Comparison of ENCODE assay signal across 1 cellular context in the genomic region with DNA sequence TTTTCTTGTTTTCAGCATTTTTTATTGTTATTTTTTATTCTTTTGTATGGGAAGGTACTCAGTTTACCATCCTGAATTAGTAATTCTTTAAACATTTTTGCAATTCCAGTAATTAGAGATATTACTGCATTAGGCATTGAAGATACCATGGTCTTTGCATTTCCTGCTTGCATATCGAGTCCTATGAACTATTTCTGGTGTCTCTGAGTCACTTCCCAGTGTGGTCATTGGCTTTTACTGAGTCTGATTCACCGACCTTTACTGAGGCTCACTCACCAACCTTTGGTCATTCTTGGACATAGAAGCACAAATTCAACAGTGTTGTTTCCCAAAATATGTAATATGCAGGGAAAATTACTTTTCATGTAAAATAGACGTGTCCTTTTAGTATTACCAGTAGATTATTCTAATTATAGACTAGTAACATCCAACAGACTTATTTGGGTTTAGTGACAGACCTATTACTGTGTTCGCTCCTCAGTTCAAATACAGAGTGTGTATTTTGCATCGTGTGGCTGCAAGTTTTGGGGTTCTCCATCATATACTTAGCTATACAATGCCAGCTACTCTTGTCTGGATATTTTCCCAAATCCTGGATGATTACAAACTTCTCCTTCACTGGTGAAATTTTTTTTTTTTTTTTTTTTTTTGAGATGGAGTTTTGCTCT.
TF ChIP-seq lines count a peak whose summit lies in the region.

No MANE protein-coding gene starts in this region.

TF ChIP-seq in WTC11, 78 proteins besides CTCF, POLR2A, EP300 and RAD21 (continued from another document):
- TF ChIP-seq USF1 (CRISPR knock-in tag; IDR thresholded peaks at IDR 0.05) (no peak), ZNF232 (CRISPR knock-in tag; IDR thresholded peaks at IDR 0.05) (no peak), CBFB (CRISPR knock-in tag; IDR thresholded peaks at IDR 0.05; ENCODE audit: low read depth) (no peak), MYBL2 (CRISPR knock-in tag; IDR thresholded peaks at IDR 0.05) (no peak), ZNF416 (CRISPR knock-in tag; IDR thresholded peaks at IDR 0.05) (no peak), CREB1 (CRISPR knock-in tag; IDR thresholded peaks at IDR 0.05) (no peak)
- TF ChIP-seq, protein P1, sequence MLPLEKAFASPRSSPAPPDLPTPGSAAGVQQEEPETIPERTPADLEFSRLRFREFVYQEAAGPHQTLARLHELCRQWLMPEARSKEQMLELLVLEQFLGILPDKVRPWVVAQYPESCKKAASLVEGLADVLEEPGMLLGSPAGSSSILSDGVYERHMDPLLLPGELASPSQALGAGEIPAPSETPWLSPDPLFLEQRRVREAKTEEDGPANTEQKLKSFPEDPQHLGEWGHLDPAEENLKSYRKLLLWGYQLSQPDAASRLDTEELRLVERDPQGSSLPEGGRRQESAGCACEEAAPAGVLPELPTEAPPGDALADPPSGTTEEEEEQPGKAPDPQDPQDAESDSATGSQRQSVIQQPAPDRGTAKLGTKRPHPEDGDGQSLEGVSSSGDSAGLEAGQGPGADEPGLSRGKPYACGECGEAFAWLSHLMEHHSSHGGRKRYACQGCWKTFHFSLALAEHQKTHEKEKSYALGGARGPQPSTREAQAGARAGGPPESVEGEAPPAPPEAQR (CRISPR knock-in tag; IDR thresholded peaks at IDR 0.05), result no peak
TF ChIP-seq in WTC11: peak in this region for 0.
